ENCODE assay signal across 12 cellular contexts in the genomic region with DNA sequence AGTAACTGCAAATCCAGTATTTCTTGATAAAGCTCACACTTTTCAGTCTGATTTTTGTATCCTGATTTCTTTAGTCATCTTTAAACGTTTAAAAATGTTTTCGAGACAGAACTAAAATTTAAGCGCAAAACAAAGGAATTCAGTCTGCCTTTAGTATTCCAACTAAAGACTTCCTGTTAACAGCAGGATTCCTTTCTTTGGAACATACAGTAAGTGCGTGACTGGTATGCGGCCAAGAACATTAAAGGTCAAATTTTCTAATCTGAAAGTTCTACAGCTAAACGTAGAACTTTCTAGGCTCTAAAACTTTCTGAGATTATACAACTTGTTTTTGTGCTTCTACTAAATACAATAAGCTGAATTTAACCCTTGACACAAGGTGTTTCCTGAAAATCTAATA. TPM values are rescaled to one million over a fixed set of nuclear protein-coding genes. Genes with fewer than 3 reads are reported as not detected.
DNase-seq lines count a peak whose midpoint lies in the region; ATAC-seq and TF ChIP-seq lines count a peak whose summit lies in the region.
"Had no signal": no experiment of that assay in that cellular context is flagged by ENCODE, and none has a peak within 500 bp of the region (broad histone marks: within the 10 kb centered on the region; RNA-seq: fewer than 3 reads in every experiment).

No MANE protein-coding gene starts in this region.

- POLR2A ChIA-PET in PC-9 (lab: Charles Lee; ENCODE audit: unreplicated experiment) = no interaction called here

- peak overlapping the region; percentile 73 for H3K27ac Mint-ChIP-seq in Calu3 (ENCODE audit: unreplicated experiment)
- H3K27ac Mint-ChIP-seq in activated T-cell treated with anti-CD3 and anti-CD28 coated beads, Interleukin-2, amount 50 U/mL, for 24 hours = no peak overlapping the region
- H3K27ac Mint-ChIP-seq: activated naive CD8-positive, alpha-beta T cell; CD4-positive, alpha-beta T cell had no signal

- H4K20me1 ChIP-seq in PC-9 (ENCODE audit: insufficient read depth) = no peaks in the 10 kb centered on the region

- DNase-seq in Calu3 (no peak), astrocyte of the cerebellum (ENCODE audit: low read depth) (peak; percentile 65), heart left ventricle (no peak), substantia nigra (lab: John Stamatoyannopoulos, UW) (no peak), PC-9 (no peak)
- no peak for DNase-seq in activated T-cell treated with anti-CD3 and anti-CD28 coated beads, Interleukin-2, amount 50 U/mL, for 24 hours
- DNase-seq: CD4-positive, alpha-beta T cell; NCI-H345; stimulated activated CD4-positive, alpha-beta T cell treated with anti-CD3 and anti-CD28 coated beads, Interleukin-4, amount 100 ng/mL, for 24 hours had no signal

- no peak for TF ChIP-seq POLR2A in heart left ventricle (IDR thresholded peaks at IDR 0.05)

- H3K36me3 ChIP-seq in heart left ventricle = peaks cover 0 to 18% (median 0%) of the 10 kb centered on the region in 9 donors
- no peaks in the 10 kb centered on the region for H3K36me3 ChIP-seq in parathyroid adenoma (ENCODE audit: control insufficient read depth, insufficient read depth, low read length)
- H3K36me3 ChIP-seq in PC-9 (ENCODE audit: low read depth) = peaks cover 14% of the 10 kb centered on the region

- no peak overlapping the region for H3K9ac ChIP-seq in parathyroid adenoma

- H3K36me3 Mint-ChIP-seq in Calu3 (ENCODE audit: insufficient read depth, unreplicated experiment) = peaks cover 32% of the 10 kb centered on the region
- H3K36me3 Mint-ChIP-seq in activated T-cell treated with anti-CD3 and anti-CD28 coated beads, Interleukin-2, amount 50 U/mL, for 24 hours (ENCODE audit: low read depth) = peaks cover 13% of the 10 kb centered on the region

- intact Hi-C loops in Calu3 (cut with micrococcal nuclease; ENCODE audit: unreplicated experiment) (no loop called here), heart left ventricle (cut with DNase I) (no loop called here), PC-9 (cut with micrococcal nuclease; ENCODE audit: unreplicated experiment) (no loop called here)

- H3K4me2 ChIP-seq in parathyroid adenoma (ENCODE audit: low read length) (peak overlapping the region; percentile 48), PC-9 (no peak overlapping the region)

- no peak overlapping the region for H3K4me3 Mint-ChIP-seq in Calu3 (ENCODE audit: low read depth, unreplicated experiment)
- H3K4me3 Mint-ChIP-seq in activated T-cell treated with anti-CD3 and anti-CD28 coated beads, Interleukin-2, amount 50 U/mL, for 24 hours = no peak overlapping the region
- H3K4me3 Mint-ChIP-seq: activated naive CD8-positive, alpha-beta T cell; CD4-positive, alpha-beta T cell had no signal

- H3K9me3 ChIP-seq in heart left ventricle (no peaks in the 10 kb centered on the region), parathyroid adenoma (ENCODE audit: control insufficient read depth, low read length) (no peaks in the 10 kb centered on the region), PC-9 (ENCODE audit: insufficient read depth, low read depth) (peaks cover 5% of the 10 kb centered on the region; the same call in 1 of the 2 replicates)

- no peak for TF ChIP-seq CTCF in Calu3 (IDR thresholded peaks at IDR 0.05; ENCODE audit: unreplicated experiment)
- no peak for TF ChIP-seq CTCF in astrocyte of the cerebellum (IDR thresholded peaks at IDR 0.05; ENCODE audit: low read depth, low read length, missing control alignments)
- TF ChIP-seq CTCF in heart left ventricle (IDR thresholded peaks at IDR 0.05) = no peak
- TF ChIP-seq CTCF in parathyroid adenoma (IDR thresholded peaks at IDR 0.05) = no peak
- no peak for TF ChIP-seq CTCF in PC-9 (conservative IDR thresholded peaks at IDR 0.05)

- CTCF ChIA-PET in Calu3 (lab: Charles Lee) (interaction anchor here (0.5 to 1.2 kb wide), 5 partner anchors 8 to 57 kb away, joined by 3 to 4 read pairs (median 3); no protein-coding TSS in a partner anchor), PC-9 (lab: Charles Lee) (interaction anchor here (0.6 kb wide), 1 partner anchor 117 kb away, joined by 4 read pairs; no protein-coding TSS in a partner anchor)

- BruUV-seq in Calu3 (replicated peaks; lab: Mats Ljungman, UMichigan) (no TSS peak), PC-9 (replicated peaks; lab: Mats Ljungman, UMichigan) (no TSS peak)

- no peaks in the 10 kb centered on the region for H3K27me3 Mint-ChIP-seq in Calu3 (ENCODE audit: unreplicated experiment)
- no peaks in the 10 kb centered on the region for H3K27me3 Mint-ChIP-seq in activated T-cell treated with anti-CD3 and anti-CD28 coated beads, Interleukin-2, amount 50 U/mL, for 24 hours
- H3K27me3 Mint-ChIP-seq: activated naive CD8-positive, alpha-beta T cell; CD4-positive, alpha-beta T cell had no signal

- H3K4me3 ChIP-seq in astrocyte of the cerebellum (ENCODE audit: low read depth, low read length) (no peak overlapping the region), heart left ventricle (peak overlapping the region in 9 of 12 donors; percentile 1 to 24 (median 14)), parathyroid adenoma (ENCODE audit: low read depth, low read length) (peak overlapping the region; percentile 34), PC-9 (no peak overlapping the region)

- H3K4me1 Mint-ChIP-seq in Calu3 (ENCODE audit: low read depth, unreplicated experiment) = peaks cover 41% of the 10 kb centered on the region
- peaks cover 4% of the 10 kb centered on the region for H3K4me1 Mint-ChIP-seq in activated T-cell treated with anti-CD3 and anti-CD28 coated beads, Interleukin-2, amount 50 U/mL, for 24 hours (ENCODE audit: low read depth)

- peaks cover 7 to 77% (median 34%) of the 10 kb centered on the region in 12 donors for H3K4me1 ChIP-seq in heart left ventricle
- H3K4me1 ChIP-seq in parathyroid adenoma = peaks cover 12% of the 10 kb centered on the region
- peaks cover 9% of the 10 kb centered on the region for H3K4me1 ChIP-seq in PC-9 (replicated peaks; ENCODE audit: insufficient read depth)

- WGBS in heart left ventricle, 4 donors = 15 to 26% (median 21%) methylated on average over 6 of the region's 6 CpGs

- H3K9me3 Mint-ChIP-seq in Calu3 (ENCODE audit: low read depth, unreplicated experiment) = no peaks in the 10 kb centered on the region
- H3K9me3 Mint-ChIP-seq in activated T-cell treated with anti-CD3 and anti-CD28 coated beads, Interleukin-2, amount 50 U/mL, for 24 hours = no peaks in the 10 kb centered on the region
- H3K9me3 Mint-ChIP-seq: CD4-positive, alpha-beta T cell had no signal

- no peaks in the 10 kb centered on the region for H3K9me2 ChIP-seq in PC-9 (ENCODE audit: insufficient read depth)

- H3K27ac ChIP-seq in heart left ventricle = peak overlapping the region; percentile 8 to 78 (median 63)
- H3K27ac ChIP-seq in parathyroid adenoma = peak overlapping the region; percentile 80
- H3K27ac ChIP-seq in substantia nigra (ENCODE audit: low read depth, low read length, poor library complexity, severe bottlenecking) = no peak overlapping the region
- no peak overlapping the region for H3K27ac ChIP-seq in PC-9

- in situ Hi-C loops in astrocyte of the cerebellum (cut with HindIII; ENCODE audit: low sequenced_read_pairs) = no loop called here

- H3K27me3 ChIP-seq in heart left ventricle (no peaks in the 10 kb centered on the region), parathyroid adenoma (ENCODE audit: control insufficient read depth, insufficient read depth, low read length) (no peaks in the 10 kb centered on the region), PC-9 (ENCODE audit: insufficient read depth, low read depth) (no peaks in the 10 kb centered on the region)

- no peak overlapping the region for H2AFZ ChIP-seq in parathyroid adenoma
- no peak overlapping the region for H2AFZ ChIP-seq in PC-9

- H3K79me2 ChIP-seq in parathyroid adenoma = peaks cover 39% of the 10 kb centered on the region
- peaks cover 64% of the 10 kb centered on the region for H3K79me2 ChIP-seq in PC-9 (ENCODE audit: low read depth)

- ATAC-seq in heart left ventricle (peak; percentile 58 to 72 (median 62)), GM18868 (IDR thresholded peaks at IDR 0.05; ENCODE audit: unreplicated experiment) (no peak)

- no peaks in the 10 kb centered on the region for H3F3A ChIP-seq in PC-9 (ENCODE audit: insufficient read depth, low read depth)

RNA-seq across cellular contexts. Expression of a gene that starts 9.9 kb away (rescaled TPM):
- total RNA-seq in Calu3 (2022) (45.7 and 62.2 TPM in 2 replicates), heart left ventricle (10 to 100 TPM; 22.0 to 35.3 (median 25.4) TPM), PC-9 (2021) (37.1 and 40.7 TPM in 2 replicates)
- 10 to 100 TPM; 15.2 to 19.0 TPM for polyA plus RNA-seq in heart left ventricle

Comparison
In these comparisons a context has a peak if more than half of its experiments do, and no peak if none do; other contexts are left out.
1. H3K4me3 ChIP-seq: peak in heart left ventricle (9 of 12) and parathyroid adenoma (single experiment); none in astrocyte of the cerebellum (single experiment) and PC-9 (single experiment).
2. H3K27ac ChIP-seq: peak in heart left ventricle (12 of 12) and parathyroid adenoma (single experiment); none in substantia nigra (single experiment) and PC-9 (single experiment).